Comparison of ENCODE assay signal across 7 cellular contexts in the genomic region with DNA sequence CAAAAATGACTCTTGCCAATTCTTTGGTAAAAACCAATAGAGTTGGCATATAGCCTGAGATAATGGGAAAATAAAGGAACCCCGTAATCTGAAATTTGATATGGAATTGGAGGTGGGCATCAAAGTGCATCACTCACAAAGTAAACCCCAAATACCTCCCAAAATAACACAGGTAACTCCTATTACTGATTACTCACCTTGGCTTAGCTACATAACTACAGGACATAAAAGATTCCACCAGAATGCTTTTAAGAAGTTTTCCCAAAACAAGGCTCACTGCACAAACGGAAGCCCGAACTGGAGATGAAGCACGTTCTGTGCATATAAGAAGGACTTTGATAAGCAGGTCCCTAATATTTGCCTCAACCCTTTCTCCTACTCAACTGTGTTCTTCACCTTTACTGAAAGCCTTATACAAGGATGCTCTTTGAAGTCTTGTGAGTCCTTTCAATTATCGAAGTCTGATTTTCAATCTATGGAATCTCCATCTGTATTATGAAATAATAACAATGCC. TPM values are rescaled to one million over a fixed set of nuclear protein-coding genes. Genes with fewer than 3 reads are reported as not detected.
"Had no signal": no experiment of that assay in that cellular context is flagged by ENCODE, and none has a peak within 500 bp of the region (broad histone marks: within the 10 kb centered on the region; RNA-seq: fewer than 3 reads in every experiment).

No MANE protein-coding gene starts in this region.

- H3K27ac Mint-ChIP-seq: HFFc6, IgD-negative memory B cell had no signal

- H3K9me3 ChIP-seq: HAP-1 had no signal

- H3K36me3 ChIP-seq: HAP-1 had no signal

- H3K27me3 Mint-ChIP-seq: IgD-negative memory B cell had no signal

- H3K4me1 ChIP-seq: HAP-1 had no signal

- H3K4me1 Mint-ChIP-seq: IgD-negative memory B cell had no signal

- H3K4me3 ChIP-seq: GM23248, HAP-1 had no signal

- H3K9me3 Mint-ChIP-seq: HFFc6, IgD-negative memory B cell had no signal

- H3K27ac ChIP-seq: GM23248, HL-60 had no signal

- H3K9ac ChIP-seq: GM23248 had no signal

- H3K4me3 Mint-ChIP-seq: HFFc6, IgD-negative memory B cell had no signal

- H2AFZ ChIP-seq: GM23248 had no signal

- H3K36me3 Mint-ChIP-seq: IgD-negative memory B cell had no signal

RNA-seq across cellular contexts. Expression of a gene that starts 14.6 kb away (rescaled TPM):
- total RNA-seq: H7, HepG2 had no signal
- polyA plus RNA-seq: IgD-negative memory B cell had no signal
